ENCODE assay signal across 14 cellular contexts in genomic region chr6:143110996-143111395, GRCh38. TPM values are rescaled to one million over a fixed set of nuclear protein-coding genes. Genes with fewer than 3 reads are reported as not detected.
A peak's percentile ranks its signal among the peaks of the same experiment; 100 is the strongest.
DNase-seq lines count a peak whose midpoint lies in the region; ATAC-seq and TF ChIP-seq lines count a peak whose summit lies in the region.
"Had no signal": no experiment of that assay in that cellular context is flagged by ENCODE, and none has a peak within 500 bp of the region (broad histone marks: within the 10 kb centered on the region; RNA-seq: fewer than 3 reads in every experiment).

No MANE protein-coding gene starts in this region.

- TF ChIP-seq CTCF in brain microvascular endothelial cell (IDR thresholded peaks at IDR 0.05; ENCODE audit: low read depth, low read length, missing control alignments) (no peak), fibroblast of mammary gland (conservative IDR thresholded peaks at IDR 0.05; ENCODE audit: control insufficient read depth, insufficient read depth, low read depth, low read length) (no peak)

- H3K4me1 ChIP-seq in naive thymus-derived CD4-positive, alpha-beta T cell (ENCODE audit: control insufficient read depth in 2 of 2, insufficient read depth in 2 of 2, low read length in 2 of 2) = no peaks in the 10 kb centered on the region
- H3K4me1 ChIP-seq: BLaER1 had no signal

- H3K27me3 Mint-ChIP-seq in naive thymus-derived CD4-positive, alpha-beta T cell = no peaks in the 10 kb centered on the region

- peaks cover 0 to under 1% (median 0%) of the 10 kb centered on the region in 11 donors for H3K9me3 Mint-ChIP-seq in naive thymus-derived CD4-positive, alpha-beta T cell
- H3K9me3 Mint-ChIP-seq: CD8-positive, alpha-beta memory T cell had no signal

- POLR2A ChIA-PET in naive thymus-derived CD4-positive, alpha-beta T cell (lab: Charles Lee) = interaction anchor here (2.5 kb wide), 1 partner anchor 12 kb away, joined by 9 read pairs; no protein-coding TSS in a partner anchor

- H3K4me3 ChIP-seq in brain microvascular endothelial cell (ENCODE audit: low read depth, low read length) (no peak overlapping the region), fibroblast of mammary gland (ENCODE audit: control insufficient read depth, low read depth, low read length) (no peak overlapping the region)
- no peak overlapping the region for H3K4me3 ChIP-seq in naive thymus-derived CD4-positive, alpha-beta T cell (ENCODE audit: low read length)
- H3K4me3 ChIP-seq: BLaER1, GM12878, K562 had no signal

- H3K27ac ChIP-seq in brain microvascular endothelial cell = peak overlapping the region; percentile 23
- no peak overlapping the region for H3K27ac ChIP-seq in naive thymus-derived CD4-positive, alpha-beta T cell (ENCODE audit: low read depth, low read length)
- H3K27ac ChIP-seq: BLaER1 had no signal

- DNase-seq in HCEC 1CT = peak; percentile 48
- no peak for DNase-seq in brain microvascular endothelial cell
- DNase-seq in fibroblast of mammary gland (ENCODE audit: low read depth) = peak; percentile 72
- DNase-seq in CD1c-positive myeloid dendritic cell (ENCODE audit: extremely low spot score) = no peak
- no peak for DNase-seq in naive thymus-derived CD4-positive, alpha-beta T cell
- no peak for DNase-seq in NCI-H526 treated with DMSO at 0.1 percent for 48 hours (lab: John Stamatoyannopoulos, UW)
- DNase-seq: CD8-positive, alpha-beta memory T cell; MV-4-11; NCI-H1436; NCI-H2081 had no signal

- no peaks in the 10 kb centered on the region for H3K36me3 ChIP-seq in brain microvascular endothelial cell (replicated peaks)
- H3K36me3 ChIP-seq in naive thymus-derived CD4-positive, alpha-beta T cell (ENCODE audit: control insufficient read depth in 2 of 3, insufficient read depth in 3 of 3, low read length in 3 of 3) = no peaks in the 10 kb centered on the region
- H3K36me3 ChIP-seq: BLaER1 had no signal

- peaks cover 4 to 25% (median 8%) of the 10 kb centered on the region in 5 donors for H3K36me3 Mint-ChIP-seq in naive thymus-derived CD4-positive, alpha-beta T cell

- H3K27ac Mint-ChIP-seq in naive thymus-derived CD4-positive, alpha-beta T cell = no peak overlapping the region
- H3K27ac Mint-ChIP-seq: CD8-positive, alpha-beta memory T cell had no signal

- H3K27me3 ChIP-seq in brain microvascular endothelial cell (replicated peaks) = no peaks in the 10 kb centered on the region
- H3K27me3 ChIP-seq in naive thymus-derived CD4-positive, alpha-beta T cell (ENCODE audit: control insufficient read depth in 2 of 2, insufficient read depth in 2 of 2, low read length in 2 of 2) = no peaks in the 10 kb centered on the region
- H3K27me3 ChIP-seq: BLaER1 had no signal

- peaks cover 0 to 11% (median 0%) of the 10 kb centered on the region in 7 donors for H3K4me1 Mint-ChIP-seq in naive thymus-derived CD4-positive, alpha-beta T cell
- H3K4me1 Mint-ChIP-seq: CD8-positive, alpha-beta memory T cell had no signal

- intact Hi-C loops in naive thymus-derived CD4-positive, alpha-beta T cell (cut with micrococcal nuclease) = no loop called here

- no peaks in the 10 kb centered on the region for H3K9me3 ChIP-seq in naive thymus-derived CD4-positive, alpha-beta T cell (ENCODE audit: control insufficient read depth in 2 of 3, low read length in 3 of 3)
- H3K9me3 ChIP-seq: BLaER1 had no signal

- in situ Hi-C loops in brain microvascular endothelial cell (cut with HindIII; ENCODE audit: low pct_ligation_motif_present, low sequenced_read_pairs) = no loop called here

- no peak overlapping the region for H3K4me3 Mint-ChIP-seq in naive thymus-derived CD4-positive, alpha-beta T cell
- H3K4me3 Mint-ChIP-seq: CD8-positive, alpha-beta memory T cell had no signal

- ATAC-seq in naive thymus-derived CD4-positive, alpha-beta T cell = no peak
- ATAC-seq in GM18907 (IDR thresholded peaks at IDR 0.05; ENCODE audit: unreplicated experiment) = no peak
- ATAC-seq: GM12878, K562 had no signal

- CTCF ChIA-PET in naive thymus-derived CD4-positive, alpha-beta T cell (lab: Charles Lee) = no interaction called here

RNA-seq across cellular contexts. Expression of gene AIG1, which starts 50.3 kb away (rescaled TPM):
- 10 to 100 TPM in 2 of 5 experiments, 1 to 10 TPM in 3; 6.8 to 10.8 (median 8.8) TPM for total RNA-seq in naive thymus-derived CD4-positive, alpha-beta T cell
- polyA plus RNA-seq in naive thymus-derived CD4-positive, alpha-beta T cell = 10 to 100 TPM; 21.0 to 21.8 TPM

Comparison
In these comparisons a context has a peak if more than half of its experiments do, and no peak if none do; other contexts are left out.
1. DNase-seq: peak in HCEC 1CT (single experiment) and fibroblast of mammary gland (single experiment); none in brain microvascular endothelial cell (single experiment), CD1c-positive myeloid dendritic cell (single experiment), naive thymus-derived CD4-positive, alpha-beta T cell (0 of 9) and NCI-H526 treated with DMSO at 0.1 percent for 48 hours (single experiment).